In genomic region chr1:167650266-167651160, GRCh38 we compare ENCODE assay signal across 8 cellular contexts. TPM values are rescaled to one million over a fixed set of nuclear protein-coding genes. Genes with fewer than 3 reads are reported as not detected.
DNase-seq lines count a peak whose midpoint lies in the region; ATAC-seq and TF ChIP-seq lines count a peak whose summit lies in the region.

No MANE protein-coding gene starts in this region.

- H3K4me3 Mint-ChIP-seq in T-helper 17 cell: peak overlapping the region; percentile 78

- no peak for TF ChIP-seq CTCF in mucosa of descending colon (IDR thresholded peaks at IDR 0.05)

- peak overlapping the region; percentile 94 for H3K27ac Mint-ChIP-seq in T-helper 17 cell

- intact Hi-C loops in mucosa of descending colon (cut with DNase I, micrococcal nuclease): no loop called here

- peaks cover 9% of the 10 kb centered on the region for H3K36me3 Mint-ChIP-seq in T-helper 17 cell (ENCODE audit: low read depth)

- DNase-seq in T-helper 17 cell (no peak), mucosa of descending colon (no peak), middle frontal gyrus (ENCODE audit: extremely low spot score, low spot score) (no peak), NCI-H2107 (lab: John Stamatoyannopoulos, UW) (no peak), cerebellum (ENCODE audit: low spot score) (no peak)
- no peak for DNase-seq in stimulated activated CD4-positive, alpha-beta T cell treated with anti-CD3 and anti-CD28 coated beads, Interleukin-4, amount 100 ng/mL, for 4 hours

- no peaks in the 10 kb centered on the region for H3K27me3 Mint-ChIP-seq in T-helper 17 cell

- peaks cover 20% of the 10 kb centered on the region for H3K4me1 ChIP-seq in mucosa of descending colon (ENCODE audit: low read depth)

- H3K36me3 ChIP-seq in mucosa of descending colon (ENCODE audit: low read depth): no peaks in the 10 kb centered on the region

- peaks cover 68% of the 10 kb centered on the region for H3K4me1 Mint-ChIP-seq in T-helper 17 cell

- ATAC-seq in GM18861 (IDR thresholded peaks at IDR 0.05; ENCODE audit: unreplicated experiment) (peak; percentile 53), HG02840 (IDR thresholded peaks at IDR 0.05; ENCODE audit: low FRiP score, unreplicated experiment) (peak; percentile 50), T-helper 17 cell (peak; percentile 55), mucosa of descending colon (peak; percentile 63)

- H3K4me3 ChIP-seq in mucosa of descending colon: no peak overlapping the region

- no peaks in the 10 kb centered on the region for H3K9me3 ChIP-seq in T-helper 17 cell (ENCODE audit: control insufficient read depth, low read length, poor library complexity, severe bottlenecking)
- no peaks in the 10 kb centered on the region for H3K9me3 ChIP-seq in mucosa of descending colon

RNA-seq across cellular contexts. Expression of gene RCSD1, which starts 20.5 kb away (rescaled TPM):
- total RNA-seq in T-helper 17 cell (100 to 1,000 TPM in 1 of 2 donors, 10 to 100 TPM in 1; 88.0 to 101 TPM), mucosa of descending colon (10 to 100 TPM in 1 of 3 donors, 1 to 10 TPM in 2; 3.9 to 10.8 (median 8.4) TPM), cerebellum (5.3 TPM)

Comparison
In these comparisons a context has a peak if more than half of its experiments do, and no peak if none do; other contexts are left out.
1. RNA of gene RCSD1, which starts 20.5 kb away (total RNA-seq): 88.0 to 101 TPM in T-helper 17 cell; 3.9 to 10.8 TPM in mucosa of descending colon and 5.3 TPM in cerebellum (single experiment); every median in the first group is over 4 times any median in the second.
2. Peak in every context shown above with its lines, with median percentiles within 50 percentile points of each other: ATAC-seq.